In the genomic region with DNA sequence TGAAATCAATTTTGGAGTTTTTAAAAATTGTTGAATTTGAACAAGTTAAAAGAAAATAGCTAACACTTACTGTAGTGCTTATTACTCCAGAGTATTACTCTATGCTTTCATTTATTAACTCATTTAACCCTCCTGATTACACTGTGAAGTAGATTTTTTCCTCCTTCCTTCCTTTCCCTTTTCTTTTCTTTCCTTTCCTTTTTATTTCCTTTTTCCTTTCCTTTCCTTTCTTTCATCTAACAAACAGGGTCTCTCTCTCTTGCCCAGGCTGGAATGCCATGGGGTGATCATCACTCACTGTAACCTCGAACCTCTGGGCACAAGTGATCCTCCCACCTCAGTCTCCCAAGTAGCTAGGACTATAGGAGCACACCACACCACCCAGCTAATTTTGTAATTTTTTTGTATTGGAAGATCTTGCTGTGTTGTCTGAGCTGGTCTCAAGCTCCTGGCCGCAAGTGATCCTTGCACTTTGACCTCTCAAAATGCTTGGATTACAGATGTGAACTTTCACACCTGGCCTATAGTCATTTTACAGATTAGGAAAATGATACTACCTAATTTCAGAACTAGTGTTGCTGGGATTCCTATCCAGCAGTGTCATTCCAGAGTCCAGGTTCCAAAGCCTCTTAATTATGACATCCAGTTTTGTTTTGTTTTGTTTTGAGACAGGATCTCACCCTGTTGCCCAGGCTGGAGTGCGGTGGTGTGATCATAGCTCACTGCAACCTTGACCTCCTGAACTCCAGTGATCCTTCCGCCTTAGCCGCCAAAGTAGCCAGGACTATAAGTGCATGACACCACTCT, we compare ENCODE assay signal across 1 cellular context.
TF ChIP-seq lines count a peak whose summit lies in the region.

No MANE protein-coding gene starts in this region.

TF ChIP-seq in WTC11, 78 proteins besides CTCF, POLR2A, EP300 and RAD21 (continued from another document):
- TF ChIP-seq, protein P1, sequence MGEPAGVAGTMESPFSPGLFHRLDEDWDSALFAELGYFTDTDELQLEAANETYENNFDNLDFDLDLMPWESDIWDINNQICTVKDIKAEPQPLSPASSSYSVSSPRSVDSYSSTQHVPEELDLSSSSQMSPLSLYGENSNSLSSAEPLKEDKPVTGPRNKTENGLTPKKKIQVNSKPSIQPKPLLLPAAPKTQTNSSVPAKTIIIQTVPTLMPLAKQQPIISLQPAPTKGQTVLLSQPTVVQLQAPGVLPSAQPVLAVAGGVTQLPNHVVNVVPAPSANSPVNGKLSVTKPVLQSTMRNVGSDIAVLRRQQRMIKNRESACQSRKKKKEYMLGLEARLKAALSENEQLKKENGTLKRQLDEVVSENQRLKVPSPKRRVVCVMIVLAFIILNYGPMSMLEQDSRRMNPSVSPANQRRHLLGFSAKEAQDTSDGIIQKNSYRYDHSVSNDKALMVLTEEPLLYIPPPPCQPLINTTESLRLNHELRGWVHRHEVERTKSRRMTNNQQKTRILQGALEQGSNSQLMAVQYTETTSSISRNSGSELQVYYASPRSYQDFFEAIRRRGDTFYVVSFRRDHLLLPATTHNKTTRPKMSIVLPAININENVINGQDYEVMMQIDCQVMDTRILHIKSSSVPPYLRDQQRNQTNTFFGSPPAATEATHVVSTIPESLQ (CRISPR knock-in tag; IDR thresholded peaks at IDR 0.05): no peak
